ENCODE assay signal across 13 cellular contexts in the genomic region with DNA sequence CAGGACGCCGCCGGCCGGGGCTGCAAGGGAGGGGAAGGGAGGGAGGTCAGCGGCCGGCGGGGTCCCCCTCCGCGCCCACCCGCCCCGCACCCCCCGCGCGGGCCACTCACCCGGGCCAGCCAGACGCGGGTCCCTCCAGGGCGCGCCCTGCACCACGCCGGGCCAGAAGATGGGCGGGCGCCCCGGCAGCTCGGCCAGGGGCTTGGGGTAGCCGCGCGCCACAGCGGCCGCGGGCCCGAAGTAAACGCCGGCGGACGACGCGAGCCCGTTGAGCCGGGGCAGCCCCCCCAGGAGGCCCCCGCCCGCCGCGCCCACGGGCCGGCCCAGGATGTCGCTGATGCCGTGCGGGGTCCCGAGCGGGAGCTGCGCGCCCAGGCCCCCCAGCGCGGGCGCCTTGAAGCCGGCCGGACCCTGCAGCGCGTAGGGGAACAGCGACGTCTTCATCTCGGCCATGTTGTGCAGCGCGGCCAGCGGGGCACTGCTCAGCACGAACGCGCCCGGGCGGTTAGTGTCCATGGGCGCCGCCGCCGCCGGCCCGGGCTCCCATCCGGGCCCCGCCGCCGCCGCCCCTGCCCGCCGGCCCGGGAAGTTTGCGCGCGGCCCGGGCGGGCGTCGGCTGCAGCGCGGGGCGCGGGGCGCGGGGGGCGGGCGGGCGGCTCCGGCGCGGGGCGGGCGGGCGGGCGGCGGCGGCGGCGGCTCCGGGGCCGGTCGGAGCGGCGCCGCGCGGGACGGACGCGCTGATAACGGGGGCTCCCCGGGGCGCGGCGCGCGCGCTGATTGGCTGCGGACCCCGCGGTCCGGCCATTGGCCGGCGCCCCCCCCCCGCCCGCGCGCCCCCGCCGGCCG. TPM values are rescaled to one million over a fixed set of nuclear protein-coding genes. Genes with fewer than 3 reads are reported as not detected.
A peak's percentile ranks its signal among the peaks of the same experiment; 100 is the strongest.
DNase-seq lines count a peak whose midpoint lies in the region; ATAC-seq and TF ChIP-seq lines count a peak whose summit lies in the region.
"Had no signal": no experiment of that assay in that cellular context is flagged by ENCODE, and none has a peak within 500 bp of the region (broad histone marks: within the 10 kb centered on the region; RNA-seq: fewer than 3 reads in every experiment).

Gene NKX6-2 (minus strand): TSS at position 715 of the 846 bp plus-strand sequence. CDS start 199 bp downstream, at position 516.

- H3K27ac Mint-ChIP-seq in stimulated activated naive CD8-positive, alpha-beta T cell treated with anti-CD3 and anti-CD28 coated beads, Interleukin-15, amount 100 ng/mL, for 72 hours = no peak within 1 kb of the TSS

- WGBS in esophagus, 2 donors = 3 to 4% methylated on average over 44 to 144 of the region's 144 CpGs
- 1 to 2% (median 1%) methylated on average over 20 to 129 of the region's 144 CpGs; no CpG with 5 or more reads in 1 of the 4 donors for WGBS in adrenal gland, 4 donors

- H3K9me3 Mint-ChIP-seq in stimulated activated naive CD8-positive, alpha-beta T cell treated with anti-CD3 and anti-CD28 coated beads, Interleukin-15, amount 100 ng/mL, for 72 hours = no peaks in the 10 kb centered on the region

- TF ChIP-seq CTCF in adrenal gland (IDR thresholded peaks at IDR 0.05) = no peak

- H3K4me3 ChIP-seq in esophagus (ENCODE audit: low read depth in 1 of 2, low read length in 2 of 2) (peak within 1 kb of the TSS; percentile 25 to 39), adrenal gland (no peak within 1 kb of the TSS)

- TF ChIP-seq POLR2A in adrenal gland (IDR thresholded peaks at IDR 0.05) = no peak

- H3K4me1 ChIP-seq in esophagus (ENCODE audit: control insufficient read depth in 2 of 2, insufficient read depth in 2 of 2, low read length in 1 of 2) = peaks cover 2 to 8% of the 10 kb centered on the region in 2 donors
- peaks cover 0 to 10% of the 10 kb centered on the region in 2 donors for H3K4me1 ChIP-seq in adrenal gland (replicated peaks in 1 of 2)

- H3K27me3 ChIP-seq in esophagus (ENCODE audit: control insufficient read depth in 1 of 2, insufficient read depth in 2 of 2, low read length in 2 of 2) = peaks cover 9 to 36% of the 10 kb centered on the region in 2 donors
- peaks cover 58% of the 10 kb centered on the region for H3K27me3 ChIP-seq in adrenal gland

- H3K27me3 Mint-ChIP-seq in stimulated activated naive CD8-positive, alpha-beta T cell treated with anti-CD3 and anti-CD28 coated beads, Interleukin-15, amount 100 ng/mL, for 72 hours = peaks cover 46% of the 10 kb centered on the region

- H3K36me3 ChIP-seq in esophagus (ENCODE audit: control insufficient read depth in 2 of 2, insufficient read depth in 2 of 2, low read length in 1 of 2) (peaks cover 0 to 11% of the 10 kb centered on the region in 2 donors), adrenal gland (replicated peaks in 1 of 2) (peaks cover 0 to 19% of the 10 kb centered on the region in 2 donors)

- intact Hi-C loops in adrenal gland (cut with DNase I) = no loop called here

- no peak within 1 kb of the TSS for H3K27ac ChIP-seq in esophagus (ENCODE audit: low read depth in 2 of 2, low read length in 1 of 2)
- no peak within 1 kb of the TSS for H3K27ac ChIP-seq in adrenal gland

- H3K9me3 ChIP-seq in esophagus (ENCODE audit: control insufficient read depth in 2 of 2, insufficient read depth in 1 of 2, low read depth in 1 of 2, low read length in 1 of 2) = peaks cover 0 to 3% of the 10 kb centered on the region in 2 donors
- no peaks in the 10 kb centered on the region for H3K9me3 ChIP-seq in adrenal gland (replicated peaks in 1 of 3)

- ATAC-seq in stimulated activated naive CD8-positive, alpha-beta T cell treated with anti-CD3 and anti-CD28 coated beads, Interleukin-15, amount 100 ng/mL, for 72 hours = peak; percentile 19
- no peak for ATAC-seq in stimulated activated naive CD8-positive, alpha-beta T cell treated with anti-CD3 and anti-CD28 coated beads, Interleukin-15, Interleukin-2, amounts not matched to agents 100 U/mL and 50 U/mL, for 24 hours
- ATAC-seq: left ventricle myocardium superior had no signal

- DNase-seq in stimulated activated naive CD8-positive, alpha-beta T cell treated with anti-CD3 and anti-CD28 coated beads, Interleukin-15, amount 100 ng/mL, for 72 hours = no peak
- no peak for DNase-seq in stimulated activated naive CD8-positive, alpha-beta T cell treated with anti-CD3 and anti-CD28 coated beads, Interleukin-15, Interleukin-2, amounts not matched to agents 100 U/mL and 50 U/mL, for 24 hours
- peak; percentile 74 for DNase-seq in midbrain (lab: John Stamatoyannopoulos, UW)
- DNase-seq in adrenal gland = no peak
- DNase-seq in pons (ENCODE audit: low spot score) = no peak
- DNase-seq in retina = no peak
- no peak for DNase-seq in NCI-H446 (lab: John Stamatoyannopoulos, UW)
- DNase-seq: activated CD8-positive, alpha-beta memory T cell treated with anti-CD3 and anti-CD28 coated beads for 24 hours; DMS153; left ventricle myocardium superior; NCI-H1092; NCI-H524 treated with DMSO at 0.1 percent for 48 hours had no signal

- no peaks in the 10 kb centered on the region for H3K4me1 Mint-ChIP-seq in stimulated activated naive CD8-positive, alpha-beta T cell treated with anti-CD3 and anti-CD28 coated beads, Interleukin-15, amount 100 ng/mL, for 72 hours

- peak within 1 kb of the TSS in 1 of 2 donors; percentile 13 for H3K4me3 Mint-ChIP-seq in stimulated activated naive CD8-positive, alpha-beta T cell treated with anti-CD3 and anti-CD28 coated beads, Interleukin-15, amount 100 ng/mL, for 72 hours

RNA-seq across cellular contexts. Expression of gene NKX6-2, which starts in this region (rescaled TPM):
- 1 to 10 TPM in 1 of 2 donors, under 1 TPM in 1; 0.15 to 1.5 TPM for polyA plus RNA-seq in esophagus
- not detected for total RNA-seq in adrenal gland
- polyA plus RNA-seq in adrenal gland = under 1 TPM in 2 of 3 donors, not detected in 1; 0.37 to 0.40 TPM
- total RNA-seq: left ventricle myocardium superior had no signal

Comparison
In these comparisons a context has a peak if more than half of its experiments do, and no peak if none do; other contexts are left out.
1. H3K4me3 ChIP-seq: peak in esophagus (2 of 2); none in adrenal gland (0 of 4).